In the genomic region with DNA sequence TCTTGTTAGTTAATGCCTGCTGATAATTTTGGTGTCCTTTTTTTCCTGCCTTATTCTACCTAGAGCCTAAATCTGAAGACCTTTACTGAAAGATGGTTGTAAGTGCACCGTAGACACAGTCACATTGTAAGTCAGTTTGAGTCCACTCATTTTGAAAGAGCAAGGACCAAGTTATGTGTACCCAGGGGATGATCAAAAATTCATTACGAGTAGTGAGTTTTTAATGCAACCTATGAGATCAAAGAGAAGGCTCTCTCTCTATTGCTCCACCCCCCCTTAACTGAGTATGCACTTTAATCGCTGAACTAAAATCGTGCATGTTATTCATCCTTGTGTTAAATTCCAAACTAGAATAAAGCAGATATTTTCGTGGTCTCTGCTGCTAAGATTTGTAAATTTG, we compare ENCODE assay signal across 10 cellular contexts. TPM values are rescaled to one million over a fixed set of nuclear protein-coding genes. Genes with fewer than 3 reads are reported as not detected.
DNase-seq lines count a peak whose midpoint lies in the region; ATAC-seq, FAIRE-seq and TF ChIP-seq lines count a peak whose summit lies in the region.
"Had no signal": no experiment of that assay in that cellular context is flagged by ENCODE, and none has a peak within 500 bp of the region (broad histone marks: within the 10 kb centered on the region; RNA-seq: fewer than 3 reads in every experiment).

No MANE protein-coding gene starts in this region.

- peaks cover 1 to 2% of the 10 kb centered on the region in 2 donors for H3K36me3 Mint-ChIP-seq in activated T-cell treated with anti-CD3 and anti-CD28 coated beads, Interleukin-2, amount 50 U/mL, for 72 hours (ENCODE audit: insufficient read depth in 2 of 2)
- peaks cover 2% of the 10 kb centered on the region for H3K36me3 Mint-ChIP-seq in T-helper 17 cell (ENCODE audit: low read depth)

- peaks cover 26% of the 10 kb centered on the region for H3K4me1 Mint-ChIP-seq in activated T-cell treated with anti-CD3 and anti-CD28 coated beads, Interleukin-2, amount 50 U/mL, for 72 hours (ENCODE audit: low read depth)
- peaks cover 16% of the 10 kb centered on the region for H3K4me1 Mint-ChIP-seq in T-helper 17 cell

- H3K27ac Mint-ChIP-seq in activated T-cell treated with anti-CD3 and anti-CD28 coated beads, Interleukin-2, amount 50 U/mL, for 72 hours: peak overlapping the region; percentile 78
- peak overlapping the region; percentile 47 for H3K27ac Mint-ChIP-seq in T-helper 17 cell

- no peak for DNase-seq in activated T-cell treated with anti-CD3 and anti-CD28 coated beads, Interleukin-2, amount 50 U/mL, for 72 hours
- no peak for DNase-seq in activated T-cell treated with anti-CD3 and anti-CD28 coated beads, Interleukin-2, amount 50 U/mL, for 1 hour
- DNase-seq in T-helper 17 cell (no peak), adrenal gland (no peak), RCC 7860 (ENCODE audit: low spot score) (no peak), COR-L47 (lab: John Stamatoyannopoulos, UW) (no peak)
- DNase-seq: GF-D8, thyroid gland had no signal

- TF ChIP-seq CTCF in adrenal gland (IDR thresholded peaks at IDR 0.05): no peak

- H3K36me3 ChIP-seq in iPS-15b (ENCODE audit: control insufficient read depth, insufficient read depth, low read length) (no peaks in the 10 kb centered on the region), thymus (ENCODE audit: control insufficient read depth, insufficient read depth) (no peaks in the 10 kb centered on the region), adrenal gland (replicated peaks in 1 of 2) (no peaks in the 10 kb centered on the region)
- H3K36me3 ChIP-seq: thyroid gland had no signal

- H3K9me3 ChIP-seq in T-helper 17 cell (ENCODE audit: control insufficient read depth, low read length, poor library complexity, severe bottlenecking) (no peaks in the 10 kb centered on the region), iPS-15b (ENCODE audit: control insufficient read depth, insufficient read depth, low read length) (no peaks in the 10 kb centered on the region), thymus (ENCODE audit: control insufficient read depth) (no peaks in the 10 kb centered on the region), adrenal gland (replicated peaks in 1 of 3) (no peaks in the 10 kb centered on the region)
- H3K9me3 ChIP-seq: thyroid gland had no signal

- no peaks in the 10 kb centered on the region for H3K27me3 Mint-ChIP-seq in activated T-cell treated with anti-CD3 and anti-CD28 coated beads, Interleukin-2, amount 50 U/mL, for 72 hours (ENCODE audit: low read depth)
- no peaks in the 10 kb centered on the region for H3K27me3 Mint-ChIP-seq in T-helper 17 cell

- peak overlapping the region; percentile 26 for H3K9ac ChIP-seq in iPS-15b (ENCODE audit: low read depth, low read length)

- H3K4me1 ChIP-seq in iPS-15b (ENCODE audit: control insufficient read depth, insufficient read depth, low read length) (peaks cover 2% of the 10 kb centered on the region), thymus (ENCODE audit: control insufficient read depth, insufficient read depth, low read length) (peaks cover 3% of the 10 kb centered on the region), adrenal gland (replicated peaks in 1 of 2) (peaks cover 4 to 67% of the 10 kb centered on the region in 2 donors)

- intact Hi-C loops in adrenal gland (cut with DNase I): no loop called here

- ATAC-seq in activated T-cell treated with anti-CD3 and anti-CD28 coated beads, Interleukin-2, amount 50 U/mL, for 72 hours (replicated peaks in 1 of 2): peak in 1 of 2 donors; percentile 6
- no peak for ATAC-seq in T-helper 17 cell

- 74% methylated on average over 5 of the region's 5 CpGs for WGBS in thymus
- WGBS in adrenal gland, 4 donors: 25 to 38% (median 32%) methylated on average over 5 of the region's 5 CpGs

- H3K27ac ChIP-seq in thymus (ENCODE audit: low read depth) (no peak overlapping the region), adrenal gland (no peak overlapping the region)
- H3K27ac ChIP-seq: thyroid gland had no signal

- peak overlapping the region; percentile 90 to 95 for H3K4me3 Mint-ChIP-seq in activated T-cell treated with anti-CD3 and anti-CD28 coated beads, Interleukin-2, amount 50 U/mL, for 72 hours
- H3K4me3 Mint-ChIP-seq in T-helper 17 cell: peak overlapping the region; percentile 85

- H3K9me3 Mint-ChIP-seq in activated T-cell treated with anti-CD3 and anti-CD28 coated beads, Interleukin-2, amount 50 U/mL, for 72 hours: no peaks in the 10 kb centered on the region

- no peak for TF ChIP-seq POLR2A in adrenal gland (IDR thresholded peaks at IDR 0.05)

- no peak for FAIRE-seq in RCC 7860 (lab: Jason Lieb, UNC)

- H3K27me3 ChIP-seq in iPS-15b (ENCODE audit: control insufficient read depth, insufficient read depth, low read length) (no peaks in the 10 kb centered on the region), thymus (ENCODE audit: control insufficient read depth, insufficient read depth) (no peaks in the 10 kb centered on the region), adrenal gland (no peaks in the 10 kb centered on the region)
- H3K27me3 ChIP-seq: thyroid gland had no signal

- H3K4me3 ChIP-seq in iPS-15b (ENCODE audit: low read depth, low read length) (peak overlapping the region; percentile 16), thymus (ENCODE audit: low read length) (peak overlapping the region; percentile 22), adrenal gland (peak overlapping the region in 1 of 4 donors; percentile 83)

RNA-seq across cellular contexts. Expression of gene RAP2A, which starts 1.8 kb away (rescaled TPM):
- total RNA-seq in activated T-cell treated with anti-CD3 and anti-CD28 coated beads, Interleukin-2, amount 50 U/mL, for 72 hours: 10 to 100 TPM; 24.9 to 33.5 TPM
- total RNA-seq in T-helper 17 cell (10 to 100 TPM; 15.3 to 16.2 TPM), adrenal gland (10 to 100 TPM; 13.0 to 37.9 (median 23.2) TPM)
- polyA plus RNA-seq in thymus (14.6 TPM), adrenal gland (10 to 100 TPM in 1 of 3 donors, 1 to 10 TPM in 2; 3.6 to 19.9 (median 4.8) TPM)
